Comparison of ENCODE assay signal across 9 cellular contexts in the genomic region with DNA sequence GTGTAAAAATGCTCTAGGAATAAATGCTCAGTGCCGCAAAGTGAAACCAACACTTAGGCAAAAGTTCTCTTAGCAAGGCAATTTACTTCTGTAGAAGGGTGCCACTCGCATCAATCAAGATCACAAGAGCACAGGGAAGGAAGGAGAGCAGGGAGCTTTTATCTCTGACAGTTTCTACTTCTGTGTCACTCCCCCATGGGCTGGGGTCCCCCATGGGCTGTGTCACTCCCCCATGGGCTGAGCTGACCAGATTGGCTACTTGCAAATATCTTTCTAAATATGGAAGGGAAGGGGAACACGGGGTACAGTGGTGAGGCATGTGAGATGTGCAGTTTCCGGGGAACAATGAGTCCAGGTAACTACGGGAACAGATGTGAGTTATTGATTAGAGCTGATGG. TPM values are rescaled to one million over a fixed set of nuclear protein-coding genes. Genes with fewer than 3 reads are reported as not detected.
DNase-seq lines count a peak whose midpoint lies in the region; ATAC-seq and TF ChIP-seq lines count a peak whose summit lies in the region.
"Had no signal": no experiment of that assay in that cellular context is flagged by ENCODE, and none has a peak within 500 bp of the region (broad histone marks: within the 10 kb centered on the region; RNA-seq: fewer than 3 reads in every experiment).

No MANE protein-coding gene starts in this region.

- H4K20me1 ChIP-seq in Karpas-422 (ENCODE audit: insufficient read depth, low read depth, low read length) = no peaks in the 10 kb centered on the region

- H3K79me2 ChIP-seq in Karpas-422 (ENCODE audit: low read length) = no peaks in the 10 kb centered on the region

- H3K9ac ChIP-seq in Karpas-422 (ENCODE audit: low read length) = peak overlapping the region; percentile 47
- peak overlapping the region; percentile 4 to 61 for H3K9ac ChIP-seq in duodenal mucosa (ENCODE audit: low read depth in 1 of 2, low read length in 2 of 2)

- H3K27me3 ChIP-seq in Karpas-422 (ENCODE audit: low read length) (no peaks in the 10 kb centered on the region), duodenal mucosa (ENCODE audit: control insufficient read depth in 1 of 2, insufficient read depth in 2 of 2, low read length in 2 of 2) (peaks cover 0 to 6% of the 10 kb centered on the region in 2 donors), neutrophil (no peaks in the 10 kb centered on the region)

- no peaks in the 10 kb centered on the region for H3K9me2 ChIP-seq in Karpas-422 (replicated peaks; ENCODE audit: insufficient read depth, low read length)

- H3K27ac ChIP-seq in Karpas-422 (ENCODE audit: low read length) = no peak overlapping the region
- no peak overlapping the region for H3K27ac ChIP-seq in duodenal mucosa (ENCODE audit: low read depth, low read length)
- peak overlapping the region; percentile 29 for H3K27ac ChIP-seq in neutrophil

- CTCF ChIA-PET in AG04449 (lab: Yijun Ruan, JAX) = interaction anchor here (0.6 to 3.1 kb wide), 4 partner anchors 210 to 429 kb away, joined by 3 to 30 read pairs (median 4); no protein-coding TSS in a partner anchor

- H3K9me3 ChIP-seq in Karpas-422 (ENCODE audit: low read length) (no peaks in the 10 kb centered on the region), duodenal mucosa (ENCODE audit: control insufficient read depth in 1 of 2, low read length in 2 of 2) (no peaks in the 10 kb centered on the region), neutrophil (no peaks in the 10 kb centered on the region)

- peak overlapping the region; percentile 58 for H3K4me2 ChIP-seq in Karpas-422 (ENCODE audit: low read depth, low read length, poor library complexity, severe bottlenecking)

- no peak for TF ChIP-seq CTCF in AG04449 (IDR thresholded peaks at IDR 0.05; ENCODE audit: insufficient read depth, low read length, missing control alignments)
- no peak for TF ChIP-seq CTCF in neutrophil (IDR thresholded peaks at IDR 0.05)

- DNase-seq in AG04449 (ENCODE audit: low read depth, low spot score) (no peak), Karpas-422 (no peak), islet precursor cell (no peak), SIG-M5 treated with dmso at 0.1 percent for 504 hours (lab: John Stamatoyannopoulos, UW; ENCODE audit: unreplicated experiment) (no peak), AG08396 (ENCODE audit: low spot score) (no peak)

- ATAC-seq in GM21367 (IDR thresholded peaks at IDR 0.05; ENCODE audit: unreplicated experiment) = peak; percentile 21

- H3K4me1 ChIP-seq in Karpas-422 (ENCODE audit: low read length) (no peaks in the 10 kb centered on the region), duodenal mucosa (ENCODE audit: control insufficient read depth in 1 of 2, insufficient read depth in 2 of 2, low read length in 2 of 2) (peaks cover 0 to 10% of the 10 kb centered on the region in 2 donors), neutrophil (ENCODE audit: control insufficient read depth in 1 of 2, insufficient read depth in 1 of 2, low read depth in 1 of 2, low read length in 1 of 2) (peaks cover 19 to 25% of the 10 kb centered on the region in 2 experiments)

- H2AFZ ChIP-seq in Karpas-422 (ENCODE audit: low read length) = peak overlapping the region; percentile 75

- H3K4me3 ChIP-seq in AG04449 (ENCODE audit: low read depth, low read length) = peak overlapping the region; percentile 64
- peak overlapping the region; percentile 61 for H3K4me3 ChIP-seq in Karpas-422 (ENCODE audit: low read length)
- peak overlapping the region; percentile 57 to 79 for H3K4me3 ChIP-seq in duodenal mucosa (ENCODE audit: low read depth in 1 of 2, low read length in 2 of 2)
- H3K4me3 ChIP-seq in neutrophil (ENCODE audit: low read depth in 1 of 2, low read length in 1 of 2) = peak overlapping the region; percentile 53 to 63

- POLR2A ChIA-PET in AG04449 (lab: Yijun Ruan, JAX) = interaction anchor here (0.7 kb wide), 1 partner anchor 373 kb away, joined by 3 read pairs; no protein-coding TSS in a partner anchor

- H3K36me3 ChIP-seq in Karpas-422 (ENCODE audit: insufficient read depth, low read length) = no peaks in the 10 kb centered on the region
- H3K36me3 ChIP-seq in duodenal mucosa (ENCODE audit: control insufficient read depth in 1 of 2, insufficient read depth in 2 of 2, low read length in 2 of 2) = no peaks in the 10 kb centered on the region
- no peaks in the 10 kb centered on the region for H3K36me3 ChIP-seq in neutrophil

RNA-seq across cellular contexts. Expression of a gene that starts 0.4 kb away (rescaled TPM):
- not detected in 2 replicates for total RNA-seq in Karpas-422 (2014; rRNA removed; shearing (Covaris generic); ENCODE audit: low replicate concordance)
- total RNA-seq: glomerular endothelial cell had no signal

RNA-seq across cellular contexts. Expression of a gene that starts 18.1 kb away (rescaled TPM):
- total RNA-seq in Karpas-422 (2014; rRNA removed; shearing (Covaris generic); ENCODE audit: low replicate concordance) = not detected in 2 replicates
- total RNA-seq: glomerular endothelial cell had no signal

RNA-seq across cellular contexts. Expression of a gene that starts 26.0 kb away (rescaled TPM):
- total RNA-seq in Karpas-422 (2014; rRNA removed; shearing (Covaris generic); ENCODE audit: low replicate concordance) = not detected in 2 replicates
- total RNA-seq: glomerular endothelial cell had no signal

RNA-seq across cellular contexts. Expression of a gene that starts 32.6 kb away (rescaled TPM):
- total RNA-seq in Karpas-422 (2014; rRNA removed; shearing (Covaris generic); ENCODE audit: low replicate concordance) = not detected in 2 replicates
- total RNA-seq: glomerular endothelial cell had no signal

RNA-seq across cellular contexts. Expression of a gene that starts 48.4 kb away (rescaled TPM):
- total RNA-seq in Karpas-422 (2014; rRNA removed; shearing (Covaris generic); ENCODE audit: low replicate concordance) = not detected in 2 replicates
- total RNA-seq: glomerular endothelial cell had no signal
